7 cellular contexts compared by ENCODE assay signal in the genomic region with DNA sequence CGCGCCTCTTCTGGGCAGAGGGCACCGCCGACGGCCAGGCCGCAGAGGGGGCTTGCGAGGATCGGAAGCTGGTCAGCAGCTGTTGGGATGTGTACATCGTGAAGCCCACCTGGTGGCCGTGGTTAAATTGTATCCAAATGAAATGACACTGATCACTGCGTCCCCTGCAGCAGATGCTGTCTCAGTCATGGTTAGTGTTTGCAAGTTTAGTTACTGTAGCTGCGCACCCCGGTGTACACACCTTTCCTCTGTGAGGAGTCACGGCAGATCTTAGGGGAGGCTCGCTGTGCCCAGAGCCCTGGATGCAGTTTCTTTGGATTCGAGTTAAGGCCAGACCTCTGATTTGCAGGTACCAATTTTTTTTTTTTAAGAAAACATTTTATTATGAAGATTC. TPM values are rescaled to one million over a fixed set of nuclear protein-coding genes. Genes with fewer than 3 reads are reported as not detected.
A peak's percentile ranks its signal among the peaks of the same experiment; 100 is the strongest.
DNase-seq lines count a peak whose midpoint lies in the region; ATAC-seq and TF ChIP-seq lines count a peak whose summit lies in the region.

No MANE protein-coding gene starts in this region.

- POLR2A ChIA-PET in activated B cell treated with CpG ODN at 0.5 μM for 24 hours (lab: Charles Lee): interaction anchor here (2.0 to 2.6 kb wide), 2 partner anchors 10 to 34 kb away, joined by 6 to 29 read pairs; a partner anchor contains a TSS

- 9% methylated on average over 9 of the region's 16 CpGs; no CpG with 5 or more reads in 1 of the 2 donors for WGBS in gastroesophageal sphincter (ENCODE audit: low coverage in 1 of 2), 2 donors

- peak overlapping the region in 3 of 4 donors; percentile 80 to 83 (median 80) for H3K27ac ChIP-seq in gastroesophageal sphincter

- H3K36me3 Mint-ChIP-seq in activated B cell treated with CpG ODN at 0.5 μM for 24 hours (ENCODE audit: low read depth): peaks cover 17% of the 10 kb centered on the region

- peak; percentile 4 for ATAC-seq in GM18861 (IDR thresholded peaks at IDR 0.05; ENCODE audit: unreplicated experiment)
- ATAC-seq in HG03066 (IDR thresholded peaks at IDR 0.05; ENCODE audit: low read depth, unreplicated experiment): peak; percentile 8
- no peak for ATAC-seq in activated B cell treated with CpG ODN at 0.5 μM for 24 hours (ENCODE audit: low read depth)
- ATAC-seq in gastroesophageal sphincter: no peak

- H3K9me3 Mint-ChIP-seq in activated B cell treated with CpG ODN at 0.5 μM for 24 hours: no peaks in the 10 kb centered on the region

- no peaks in the 10 kb centered on the region for H3K9me3 ChIP-seq in gastroesophageal sphincter

- peak overlapping the region; percentile 91 for H3K4me3 Mint-ChIP-seq in activated B cell treated with CpG ODN at 0.5 μM for 24 hours

- DNase-seq in activated B cell treated with CpG ODN at 0.5 μM for 24 hours (no peak), retinal pigment epithelial cell (ENCODE audit: low read depth) (no peak), SW 1271 (lab: John Stamatoyannopoulos, UW) (no peak)
- DNase-seq in activated CD4-positive, CD25-positive, alpha-beta regulatory T cell (lab: John Stamatoyannopoulos, UW): no peak

- CTCF ChIA-PET in activated B cell treated with CpG ODN at 0.5 μM for 24 hours (lab: Charles Lee): interaction anchor here (1.7 kb wide), 1 partner anchor 35 kb away, joined by 6 read pairs; a partner anchor contains a TSS

- H3K4me3 ChIP-seq in gastroesophageal sphincter: peak overlapping the region; percentile 80 to 94
- H3K4me3 ChIP-seq in retinal pigment epithelial cell (ENCODE audit: low read length): peak overlapping the region; percentile 81

- no peak for TF ChIP-seq POLR2A in gastroesophageal sphincter (IDR thresholded peaks at IDR 0.05)

- TF ChIP-seq EP300 in gastroesophageal sphincter (IDR thresholded peaks at IDR 0.05): no peak

- peaks cover 0 to 5% of the 10 kb centered on the region in 2 donors for H3K36me3 ChIP-seq in gastroesophageal sphincter

- H3K4me1 ChIP-seq in gastroesophageal sphincter: peaks cover 2 to 53% (median 21%) of the 10 kb centered on the region in 3 donors

- intact Hi-C loops in activated B cell treated with CpG ODN at 0.5 μM for 24 hours (cut with micrococcal nuclease): loop anchor here (1.0 to 10.0 kb wide), 4 partner anchors 34 to 1433 kb away; a partner anchor contains a TSS

- no peaks in the 10 kb centered on the region for H3K27me3 ChIP-seq in gastroesophageal sphincter

- peak overlapping the region; percentile 68 for H3K27ac Mint-ChIP-seq in activated B cell treated with CpG ODN at 0.5 μM for 24 hours

- TF ChIP-seq CTCF in activated B cell treated with CpG ODN at 0.5 μM for 24 hours (IDR thresholded peaks at IDR 0.05) (no peak), gastroesophageal sphincter (IDR thresholded peaks at IDR 0.05) (no peak), retinal pigment epithelial cell (conservative IDR thresholded peaks at IDR 0.05; ENCODE audit: low read depth, low read length) (no peak)

- no peaks in the 10 kb centered on the region for H3K27me3 Mint-ChIP-seq in activated B cell treated with CpG ODN at 0.5 μM for 24 hours

- H3K4me1 Mint-ChIP-seq in activated B cell treated with CpG ODN at 0.5 μM for 24 hours: peaks cover 41% of the 10 kb centered on the region

RNA-seq across cellular contexts. Expression of a gene that starts 0.7 kb away (rescaled TPM):
- total RNA-seq in activated B cell treated with CpG ODN at 0.5 μM for 24 hours: 44.8 and 47.6 TPM in 2 replicates
- 10 to 100 TPM; 22.7 to 47.0 (median 31.0) TPM for total RNA-seq in gastroesophageal sphincter

RNA-seq across cellular contexts. Expression of a gene that starts 34.4 kb away (rescaled TPM):
- 21.3 and 22.3 TPM in 2 replicates for total RNA-seq in activated B cell treated with CpG ODN at 0.5 μM for 24 hours
- 10 to 100 TPM; 24.9 to 37.7 (median 31.7) TPM for total RNA-seq in gastroesophageal sphincter

RNA-seq across cellular contexts. Expression of a gene that starts 34.5 kb away (rescaled TPM):
- total RNA-seq in activated B cell treated with CpG ODN at 0.5 μM for 24 hours (not detected in 2 replicates), gastroesophageal sphincter (under 1 TPM in 3 of 4 donors, not detected in 1; 0.27 to 0.54 (median 0.30) TPM)

Comparison
In these comparisons a context has a peak if more than half of its experiments do, and no peak if none do; other contexts are left out.
1. ATAC-seq: peak in GM18861 (single experiment) and HG03066 (single experiment); none in activated B cell treated with CpG ODN at 0.5 μM for 24 hours (single experiment) and gastroesophageal sphincter (single experiment).